ENCODE assay signal across 8 cellular contexts in genomic region chr22:24400726-24401596, GRCh38. TPM values are rescaled to one million over a fixed set of nuclear protein-coding genes. Genes with fewer than 3 reads are reported as not detected.
A peak's percentile ranks its signal among the peaks of the same experiment; 100 is the strongest.
DNase-seq lines count a peak whose midpoint lies in the region; ATAC-seq and TF ChIP-seq lines count a peak whose summit lies in the region.

No MANE protein-coding gene starts in this region.

- intact Hi-C loops in posterior vena cava (cut with DNase I) (no loop called here), lower leg skin (cut with DNase I; ENCODE audit: low total_unique reads) (no loop called here)

- peak overlapping the region; percentile 44 to 91 for H3K27ac Mint-ChIP-seq in effector memory CD8-positive, alpha-beta T cell

- TF ChIP-seq POLR2A in lower leg skin (IDR thresholded peaks at IDR 0.05) = no peak

- DNase-seq in effector memory CD8-positive, alpha-beta T cell = no peak
- DNase-seq in posterior vena cava (ENCODE audit: low spot score) = peak; percentile 69
- no peak for DNase-seq in NCI-H2107 (lab: John Stamatoyannopoulos, UW)
- DNase-seq in GOT3 (lab: John Stamatoyannopoulos, UW) = no peak
- DNase-seq in lower leg skin (ENCODE audit: low spot score in 2 of 2) = no peak
- DNase-seq in NCI-H2227 (lab: John Stamatoyannopoulos, UW; ENCODE audit: unreplicated experiment) = no peak

- peaks cover 8% of the 10 kb centered on the region for H3K36me3 Mint-ChIP-seq in effector memory CD8-positive, alpha-beta T cell (ENCODE audit: insufficient read depth)

- TF ChIP-seq CTCF in lower leg skin (IDR thresholded peaks at IDR 0.05) = no peak

- no peaks in the 10 kb centered on the region for H3K9me3 Mint-ChIP-seq in effector memory CD8-positive, alpha-beta T cell

- H3K27me3 Mint-ChIP-seq in effector memory CD8-positive, alpha-beta T cell = no peaks in the 10 kb centered on the region

- peak overlapping the region; percentile 74 to 83 for H3K4me3 Mint-ChIP-seq in effector memory CD8-positive, alpha-beta T cell

- 60 to 67% methylated on average over 9 of the region's 9 CpGs for WGBS in lower leg skin, 2 donors

- ATAC-seq in GM18502 (IDR thresholded peaks at IDR 0.05; ENCODE audit: poor library complexity, unreplicated experiment) (peak; percentile 48), HG03442 (IDR thresholded peaks at IDR 0.05; ENCODE audit: unreplicated experiment) (peak; percentile 37)
- ATAC-seq in effector memory CD8-positive, alpha-beta T cell (replicated peaks) = peak; percentile 73

- no peak overlapping the region for H3K4me3 ChIP-seq in lower leg skin (ENCODE audit: low read depth, poor library complexity, severe bottlenecking)

- peaks cover 26 to 27% of the 10 kb centered on the region in 2 donors for H3K4me1 Mint-ChIP-seq in effector memory CD8-positive, alpha-beta T cell (ENCODE audit: low read depth in 2 of 2)

RNA-seq across cellular contexts. Expression of gene ADORA2A, which starts 26.4 kb away (rescaled TPM):
- total RNA-seq in posterior vena cava (1 to 10 TPM; 1.9 to 2.6 TPM), lower leg skin (1 to 10 TPM in 2 of 4 donors, under 1 TPM in 2; 0.39 to 8.4 (median 1.3) TPM)
